In the genomic region with DNA sequence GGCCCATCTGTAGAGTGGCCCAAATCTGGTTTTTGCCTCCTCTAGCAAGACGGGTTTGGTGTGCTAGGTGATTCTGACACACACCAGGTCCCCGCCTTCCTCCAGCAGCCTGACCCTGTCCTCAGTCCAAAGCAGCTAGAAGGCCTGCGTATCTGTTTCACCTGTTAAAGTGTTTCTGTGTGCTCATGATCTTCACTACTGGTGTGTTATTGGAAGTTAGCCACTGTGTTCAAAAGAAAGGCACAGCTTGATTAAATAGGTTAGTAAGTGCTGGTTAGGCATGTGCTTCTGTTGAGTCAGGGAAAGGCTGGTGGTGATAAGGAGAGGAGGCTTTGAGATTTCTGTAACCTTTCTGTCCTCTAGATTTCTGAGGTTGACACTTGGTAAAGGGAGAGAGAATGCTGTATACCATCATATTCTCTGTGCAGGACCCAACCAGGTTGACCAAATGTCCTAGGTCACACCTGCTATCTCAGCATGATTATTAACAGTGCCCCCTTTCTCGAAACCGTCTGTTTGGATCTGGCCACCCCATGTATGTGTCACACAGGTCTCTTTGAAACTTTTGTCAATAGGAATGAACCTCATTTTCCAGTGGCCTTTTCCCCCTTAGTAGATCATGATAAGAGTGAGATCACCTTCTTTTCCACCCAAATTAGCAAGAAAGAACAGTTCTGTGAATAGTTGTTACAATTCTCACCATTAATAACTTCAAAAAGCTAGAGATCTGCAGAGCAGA, we compare ENCODE assay signal across 16 cellular contexts. TPM values are rescaled to one million over a fixed set of nuclear protein-coding genes. Genes with fewer than 3 reads are reported as not detected.
A peak's percentile ranks its signal among the peaks of the same experiment; 100 is the strongest.
DNase-seq lines count a peak whose midpoint lies in the region; ATAC-seq and TF ChIP-seq lines count a peak whose summit lies in the region.
"Had no signal": no experiment of that assay in that cellular context is flagged by ENCODE, and none has a peak within 500 bp of the region (broad histone marks: within the 10 kb centered on the region; RNA-seq: fewer than 3 reads in every experiment).

No MANE protein-coding gene starts in this region.

- no peak for TF ChIP-seq POLR2A in tibial nerve (IDR thresholded peaks at IDR 0.05)

- no peaks in the 10 kb centered on the region for H3K9me3 ChIP-seq in left ventricle myocardium inferior (replicated peaks)
- no peaks in the 10 kb centered on the region for H3K9me3 ChIP-seq in tibial nerve
- H3K9me3 ChIP-seq: BLaER1, body of pancreas had no signal

- H3K9me3 Mint-ChIP-seq in activated CD4-positive, alpha-beta T cell treated with anti-CD3 and anti-CD28 coated beads for 36 hours (ENCODE audit: low read depth) = no peaks in the 10 kb centered on the region
- H3K9me3 Mint-ChIP-seq in activated CD4-positive, alpha-beta T cell treated with anti-CD3 and anti-CD28 coated beads, Interleukin-2, amount 10 ng/mL, durations not matched to agents 7 days and 5 days = no peaks in the 10 kb centered on the region
- no peaks in the 10 kb centered on the region for H3K9me3 Mint-ChIP-seq in activated T-helper 2 cell treated with anti-CD3 and anti-CD28 coated beads, Interferon-gamma antibody, Interleukin-2, Interleukin-4, amounts not matched to agents 10 μg/mL and 5 μg/mL and 100 μg/mL, durations not matched to agents 14 hours and 24 hours and 36 hours
- H3K9me3 Mint-ChIP-seq in stimulated activated naive CD8-positive, alpha-beta T cell treated with anti-CD3 and anti-CD28 coated beads, Interleukin-15, Interleukin-2, amounts not matched to agents 100 ng/mL and 50 ng/mL, for 24 hours = no peaks in the 10 kb centered on the region

- no peak overlapping the region for H3K4me3 Mint-ChIP-seq in activated CD4-positive, alpha-beta T cell treated with anti-CD3 and anti-CD28 coated beads for 36 hours
- no peak overlapping the region for H3K4me3 Mint-ChIP-seq in activated CD4-positive, alpha-beta T cell treated with anti-CD3 and anti-CD28 coated beads, Interleukin-2, amount 10 ng/mL, durations not matched to agents 7 days and 5 days
- no peak overlapping the region for H3K4me3 Mint-ChIP-seq in activated T-helper 2 cell treated with anti-CD3 and anti-CD28 coated beads, Interferon-gamma antibody, Interleukin-2, Interleukin-4, amounts not matched to agents 10 μg/mL and 5 μg/mL and 100 μg/mL, durations not matched to agents 14 hours and 24 hours and 36 hours (ENCODE audit: low read depth)
- H3K4me3 Mint-ChIP-seq in stimulated activated naive CD8-positive, alpha-beta T cell treated with anti-CD3 and anti-CD28 coated beads, Interleukin-15, Interleukin-2, amounts not matched to agents 100 ng/mL and 50 ng/mL, for 24 hours = no peak overlapping the region

- H3K4me1 Mint-ChIP-seq in activated CD4-positive, alpha-beta T cell treated with anti-CD3 and anti-CD28 coated beads for 36 hours = peaks cover 62% of the 10 kb centered on the region
- H3K4me1 Mint-ChIP-seq in activated CD4-positive, alpha-beta T cell treated with anti-CD3 and anti-CD28 coated beads, Interleukin-2, amount 10 ng/mL, durations not matched to agents 7 days and 5 days = peaks cover 28% of the 10 kb centered on the region
- H3K4me1 Mint-ChIP-seq in activated T-helper 2 cell treated with anti-CD3 and anti-CD28 coated beads, Interferon-gamma antibody, Interleukin-2, Interleukin-4, amounts not matched to agents 10 μg/mL and 5 μg/mL and 100 μg/mL, durations not matched to agents 14 hours and 24 hours and 36 hours (ENCODE audit: low read depth) = peaks cover 64% of the 10 kb centered on the region
- H3K4me1 Mint-ChIP-seq in stimulated activated naive CD8-positive, alpha-beta T cell treated with anti-CD3 and anti-CD28 coated beads, Interleukin-15, Interleukin-2, amounts not matched to agents 100 ng/mL and 50 ng/mL, for 24 hours (ENCODE audit: low read depth) = peaks cover 77% of the 10 kb centered on the region

- H3K36me3 ChIP-seq in left ventricle myocardium inferior (no peaks in the 10 kb centered on the region), tibial nerve (no peaks in the 10 kb centered on the region)
- H3K36me3 ChIP-seq: BLaER1 had no signal

- H3K27ac ChIP-seq in left ventricle myocardium inferior (replicated peaks) = peak overlapping the region; percentile 73
- no peak overlapping the region for H3K27ac ChIP-seq in tibial nerve
- H3K27ac ChIP-seq: BLaER1 had no signal

- TF ChIP-seq CTCF in left ventricle myocardium inferior (IDR thresholded peaks at IDR 0.05; ENCODE audit: borderline replicate concordance) (no peak), tibial nerve (IDR thresholded peaks at IDR 0.05) (no peak)

- intact Hi-C loops in activated CD4-positive, alpha-beta T cell treated with anti-CD3 and anti-CD28 coated beads for 36 hours (cut with DNase I, micrococcal nuclease) = loop anchor here in 1 of 2 experiments (5.0 to 10.0 kb wide), 4 partner anchors 472 to 1224 kb away; a partner anchor contains a TSS
- intact Hi-C loops in activated T-helper 2 cell treated with anti-CD3 and anti-CD28 coated beads, Interferon-gamma antibody, Interleukin-2, Interleukin-4, amounts not matched to agents 10 μg/mL and 5 μg/mL and 100 μg/mL, durations not matched to agents 14 hours and 24 hours and 36 hours (cut with micrococcal nuclease) = loop anchor here (10.0 kb wide), 1 partner anchor 176 kb away; no protein-coding TSS in a partner anchor
- intact Hi-C loops in left ventricle myocardium inferior (cut with micrococcal nuclease) = no loop called here

- H3K4me1 ChIP-seq in left ventricle myocardium inferior = peaks cover 74% of the 10 kb centered on the region
- H3K4me1 ChIP-seq in tibial nerve = peaks cover 0 to 75% (median 14%) of the 10 kb centered on the region in 4 donors
- H3K4me1 ChIP-seq: BLaER1 had no signal

- CTCF ChIA-PET in activated CD4-positive, alpha-beta T cell treated with anti-CD3 and anti-CD28 coated beads for 36 hours (lab: Charles Lee) = interaction anchor here (0.6 to 1.8 kb wide), 3 partner anchors 36 to 115 kb away, joined by 3 to 5 read pairs (median 4); no protein-coding TSS in a partner anchor
- CTCF ChIA-PET in activated CD4-positive, alpha-beta T cell treated with anti-CD3 and anti-CD28 coated beads, Interleukin-2, amount 10 ng/mL, durations not matched to agents 7 days and 5 days (lab: Charles Lee) = interaction anchor here (0.5 to 1.1 kb wide), 2 partner anchors 52 to 1503 kb away, joined by 3 read pairs; no protein-coding TSS in a partner anchor

- 86% methylated on average over 5 of the region's 5 CpGs for WGBS in tibial nerve, 2 donors

- H3K27me3 ChIP-seq in left ventricle myocardium inferior (ENCODE audit: low read depth) = no peaks in the 10 kb centered on the region
- H3K27me3 ChIP-seq in tibial nerve = no peaks in the 10 kb centered on the region
- H3K27me3 ChIP-seq: BLaER1, body of pancreas had no signal

- H3K4me3 ChIP-seq in left ventricle myocardium inferior = no peak overlapping the region
- no peak overlapping the region for H3K4me3 ChIP-seq in tibial nerve
- H3K4me3 ChIP-seq: BLaER1, body of pancreas, lung had no signal

- POLR2A ChIA-PET in activated CD4-positive, alpha-beta T cell treated with anti-CD3 and anti-CD28 coated beads for 36 hours (lab: Charles Lee) = no interaction called here
- POLR2A ChIA-PET in activated CD4-positive, alpha-beta T cell treated with anti-CD3 and anti-CD28 coated beads, Interleukin-2, amount 10 ng/mL, durations not matched to agents 7 days and 5 days (lab: Charles Lee) = no interaction called here

- DNase-seq in activated CD4-positive, alpha-beta T cell treated with anti-CD3 and anti-CD28 coated beads for 36 hours = no peak
- DNase-seq in activated CD4-positive, alpha-beta T cell treated with anti-CD3 and anti-CD28 coated beads, Interleukin-2, amount 10 ng/mL, durations not matched to agents 7 days and 5 days = no peak
- no peak for DNase-seq in activated T-helper 2 cell treated with anti-CD3 and anti-CD28 coated beads, Interferon-gamma antibody, Interleukin-2, Interleukin-4, amounts not matched to agents 10 μg/mL and 5 μg/mL and 100 μg/mL, durations not matched to agents 14 hours and 24 hours and 36 hours (ENCODE audit: low spot score)
- no peak for DNase-seq in left ventricle myocardium inferior
- no peak for DNase-seq in tibial nerve (ENCODE audit: low spot score in 2 of 2)
- DNase-seq in NCI-H82 (lab: John Stamatoyannopoulos, UW) = no peak
- no peak for DNase-seq in NCI-H524 (lab: John Stamatoyannopoulos, UW)
- DNase-seq: activated naive CD4-positive, alpha-beta T cell treated with anti-CD3 and anti-CD28 coated beads, Interleukin-2, amount 50 U/mL, for 16 hours; activated T-cell treated with anti-CD3 and anti-CD28 coated beads for 4 hours; body of pancreas; DMS153; NCI-H1105 treated with DMSO at 0.1 percent for 48 hours; stimulated activated CD4-positive, alpha-beta T cell treated with anti-CD3 and anti-CD28 coated beads, Interleukin-12 subunit alpha, Interleukin-12 subunit beta, amount 100 ng/mL, for 4 hours had no signal

- no peak for ATAC-seq in activated CD4-positive, alpha-beta T cell treated with anti-CD3 and anti-CD28 coated beads for 36 hours
- ATAC-seq: body of pancreas had no signal

- TF ChIP-seq EP300 in tibial nerve (IDR thresholded peaks at IDR 0.05) = no peak

- no peaks in the 10 kb centered on the region for H3K36me3 Mint-ChIP-seq in activated CD4-positive, alpha-beta T cell treated with anti-CD3 and anti-CD28 coated beads for 36 hours (ENCODE audit: low read depth)
- H3K36me3 Mint-ChIP-seq in activated CD4-positive, alpha-beta T cell treated with anti-CD3 and anti-CD28 coated beads, Interleukin-2, amount 10 ng/mL, durations not matched to agents 7 days and 5 days (ENCODE audit: low read depth) = peaks cover 2% of the 10 kb centered on the region
- no peaks in the 10 kb centered on the region for H3K36me3 Mint-ChIP-seq in activated T-helper 2 cell treated with anti-CD3 and anti-CD28 coated beads, Interferon-gamma antibody, Interleukin-2, Interleukin-4, amounts not matched to agents 10 μg/mL and 5 μg/mL and 100 μg/mL, durations not matched to agents 14 hours and 24 hours and 36 hours (ENCODE audit: low read depth)
- H3K36me3 Mint-ChIP-seq in stimulated activated naive CD8-positive, alpha-beta T cell treated with anti-CD3 and anti-CD28 coated beads, Interleukin-15, Interleukin-2, amounts not matched to agents 100 ng/mL and 50 ng/mL, for 24 hours (ENCODE audit: low read depth) = peaks cover 5% of the 10 kb centered on the region

- H3K27ac Mint-ChIP-seq in activated CD4-positive, alpha-beta T cell treated with anti-CD3 and anti-CD28 coated beads for 36 hours = peak overlapping the region; percentile 14
- no peak overlapping the region for H3K27ac Mint-ChIP-seq in activated CD4-positive, alpha-beta T cell treated with anti-CD3 and anti-CD28 coated beads, Interleukin-2, amount 10 ng/mL, durations not matched to agents 7 days and 5 days
- H3K27ac Mint-ChIP-seq in activated T-helper 2 cell treated with anti-CD3 and anti-CD28 coated beads, Interferon-gamma antibody, Interleukin-2, Interleukin-4, amounts not matched to agents 10 μg/mL and 5 μg/mL and 100 μg/mL, durations not matched to agents 14 hours and 24 hours and 36 hours = peak overlapping the region; percentile 15
- H3K27ac Mint-ChIP-seq in stimulated activated naive CD8-positive, alpha-beta T cell treated with anti-CD3 and anti-CD28 coated beads, Interleukin-15, Interleukin-2, amounts not matched to agents 100 ng/mL and 50 ng/mL, for 24 hours = peak overlapping the region; percentile 43

- no peaks in the 10 kb centered on the region for H3K27me3 Mint-ChIP-seq in activated CD4-positive, alpha-beta T cell treated with anti-CD3 and anti-CD28 coated beads for 36 hours
- H3K27me3 Mint-ChIP-seq in activated CD4-positive, alpha-beta T cell treated with anti-CD3 and anti-CD28 coated beads, Interleukin-2, amount 10 ng/mL, durations not matched to agents 7 days and 5 days = no peaks in the 10 kb centered on the region
- no peaks in the 10 kb centered on the region for H3K27me3 Mint-ChIP-seq in activated T-helper 2 cell treated with anti-CD3 and anti-CD28 coated beads, Interferon-gamma antibody, Interleukin-2, Interleukin-4, amounts not matched to agents 10 μg/mL and 5 μg/mL and 100 μg/mL, durations not matched to agents 14 hours and 24 hours and 36 hours (ENCODE audit: low read depth)
- no peaks in the 10 kb centered on the region for H3K27me3 Mint-ChIP-seq in stimulated activated naive CD8-positive, alpha-beta T cell treated with anti-CD3 and anti-CD28 coated beads, Interleukin-15, Interleukin-2, amounts not matched to agents 100 ng/mL and 50 ng/mL, for 24 hours

RNA-seq across cellular contexts. Expression of a gene that starts 58.8 kb away (rescaled TPM):
- total RNA-seq in activated CD4-positive, alpha-beta T cell treated with anti-CD3 and anti-CD28 coated beads for 36 hours = 10 to 100 TPM; 12.8 to 15.4 TPM
- total RNA-seq in activated CD4-positive, alpha-beta T cell treated with anti-CD3 and anti-CD28 coated beads, Interleukin-2, amount 10 ng/mL, durations not matched to agents 7 days and 5 days = 10 to 100 TPM; 21.0 to 21.5 TPM
- 13.6 and 15.1 TPM in 2 replicates for total RNA-seq in activated T-helper 2 cell treated with anti-CD3 and anti-CD28 coated beads, Interferon-gamma antibody, Interleukin-2, Interleukin-4, amounts not matched to agents 10 μg/mL and 5 μg/mL and 100 μg/mL, durations not matched to agents 14 hours and 24 hours and 36 hours
- total RNA-seq in left ventricle myocardium inferior (35.7 TPM), tibial nerve (10 to 100 TPM; 33.7 to 77.8 (median 57.8) TPM)
